ENCODE assay signal across 19 cellular contexts in genomic region chr1:95229042-95229441, GRCh38. TPM values are rescaled to one million over a fixed set of nuclear protein-coding genes. Genes with fewer than 3 reads are reported as not detected.
DNase-seq lines count a peak whose midpoint lies in the region; ATAC-seq, FAIRE-seq and TF ChIP-seq lines count a peak whose summit lies in the region.
"Had no signal": no experiment of that assay in that cellular context is flagged by ENCODE, and none has a peak within 500 bp of the region (broad histone marks: within the 10 kb centered on the region; RNA-seq: fewer than 3 reads in every experiment).

No MANE protein-coding gene starts in this region.

- H3K4me2 ChIP-seq in astrocyte (ENCODE audit: low read length), result no peak overlapping the region

- no peaks in the 10 kb centered on the region for H3K9me3 ChIP-seq in astrocyte (ENCODE audit: insufficient read depth, low read depth, low read length)
- no peaks in the 10 kb centered on the region for H3K9me3 ChIP-seq in suprapubic skin
- H3K9me3 ChIP-seq: Caco-2, HAP-1 had no signal

- H3K4me3 ChIP-seq in astrocyte (ENCODE audit: insufficient read depth, low read depth, low read length) (no peak overlapping the region), dorsolateral prefrontal cortex (peak overlapping the region in 1 of 59 donors; percentile 9), suprapubic skin (no peak overlapping the region)
- H3K4me3 ChIP-seq: HAP-1 had no signal

- TF ChIP-seq CTCF in astrocyte (IDR thresholded peaks at IDR 0.05; ENCODE audit: insufficient read depth, low read depth, low read length) (no peak), dorsolateral prefrontal cortex (IDR thresholded peaks at IDR 0.05 in 54 of 56, conservative IDR thresholded peaks at IDR 0.05 in 2 of 56; ENCODE audit: low read depth in 1 of 56, partially characterized antibody in 56 of 56) (no peak), suprapubic skin (IDR thresholded peaks at IDR 0.05) (no peak), omental fat pad (IDR thresholded peaks at IDR 0.05) (no peak)

- no peak for FAIRE-seq in astrocyte (lab: Jason Lieb, UNC)
- FAIRE-seq: A204.1 had no signal

- 75% methylated on average over 5 of the region's 5 CpGs for WGBS in suprapubic skin

- peaks cover 4% of the 10 kb centered on the region for H3K79me2 ChIP-seq in astrocyte (ENCODE audit: insufficient read depth, low read length)

- no peaks in the 10 kb centered on the region for H3K27me3 Mint-ChIP-seq in astrocyte (ENCODE audit: low read depth, unreplicated experiment)

- H3K4me1 ChIP-seq in astrocyte (ENCODE audit: insufficient read depth, low read length) (peaks cover 8% of the 10 kb centered on the region), suprapubic skin (peaks cover 21% of the 10 kb centered on the region)
- H3K4me1 ChIP-seq: Caco-2 had no signal

- peaks cover 2% of the 10 kb centered on the region for H3K4me1 Mint-ChIP-seq in astrocyte (ENCODE audit: low read depth, unreplicated experiment)

- H2AFZ ChIP-seq in astrocyte (ENCODE audit: low read depth, low read length), result no peak overlapping the region

- ATAC-seq in GM21528 (IDR thresholded peaks at IDR 0.05; ENCODE audit: low FRiP score, unreplicated experiment) (no peak), omental fat pad (ENCODE audit: low FRiP score) (no peak)

- H3K36me3 Mint-ChIP-seq in astrocyte (ENCODE audit: low read depth, unreplicated experiment), result no peaks in the 10 kb centered on the region

- H3K9me3 Mint-ChIP-seq in astrocyte (ENCODE audit: unreplicated experiment), result no peaks in the 10 kb centered on the region
- H3K9me3 Mint-ChIP-seq: CD4-positive, alpha-beta T cell had no signal

- TF ChIP-seq EP300 in suprapubic skin (IDR thresholded peaks at IDR 0.05), result no peak

- no peak overlapping the region for H3K9ac ChIP-seq in astrocyte (ENCODE audit: low read length)

- DNase-seq in EH (ENCODE audit: low read depth) (peak; percentile 10), astrocyte (ENCODE audit: low read depth) (peak; percentile 34), dorsolateral prefrontal cortex (no peak), pons (ENCODE audit: low spot score) (peak; percentile 77), suprapubic skin (ENCODE audit: low spot score in 2 of 2) (no peak), omental fat pad (ENCODE audit: low spot score) (no peak), putamen (ENCODE audit: low spot score) (no peak)
- DNase-seq: Caco-2; CD4-positive, alpha-beta T cell; DMS153; GF-D8; NCI-H1105; NCI-H2081; NCI-H510A; NCI-H774; Right ventricle myocardium superior had no signal

- H3K27me3 ChIP-seq in astrocyte (ENCODE audit: insufficient read depth, low read length) (no peaks in the 10 kb centered on the region), dorsolateral prefrontal cortex (no peaks in the 10 kb centered on the region), suprapubic skin (no peaks in the 10 kb centered on the region)

- intact Hi-C loops in dorsolateral prefrontal cortex (cut with DNase I), result no loop called here

- no peak overlapping the region for H3K4me3 Mint-ChIP-seq in astrocyte (ENCODE audit: unreplicated experiment)
- H3K4me3 Mint-ChIP-seq: CD4-positive, alpha-beta T cell had no signal

- H3K36me3 ChIP-seq in astrocyte (ENCODE audit: insufficient read depth, low read length) (no peaks in the 10 kb centered on the region), suprapubic skin (no peaks in the 10 kb centered on the region)
- H3K36me3 ChIP-seq: HAP-1 had no signal

- H3K27ac Mint-ChIP-seq in astrocyte (ENCODE audit: unreplicated experiment), result no peak overlapping the region
- H3K27ac Mint-ChIP-seq: CD4-positive, alpha-beta T cell had no signal

- no peaks in the 10 kb centered on the region for H4K20me1 ChIP-seq in astrocyte (ENCODE audit: insufficient read depth, low read length)

- H3K27ac ChIP-seq in astrocyte (ENCODE audit: low read depth, low read length) (no peak overlapping the region), dorsolateral prefrontal cortex (peak overlapping the region in 49 of 59 donors; percentile 0 to 95 (median 70)), suprapubic skin (no peak overlapping the region)

- no peak for TF ChIP-seq POLR2A in suprapubic skin (IDR thresholded peaks at IDR 0.05)

RNA-seq across cellular contexts. Expression of gene RWDD3, which starts 5.0 kb away (rescaled TPM):
- 20.0 and 22.2 TPM in 2 replicates for total RNA-seq in astrocyte
- total RNA-seq in dorsolateral prefrontal cortex, result 10 to 100 TPM in 118 of 120 experiments, 1 to 10 TPM in 2; 8.8 to 33.0 (median 17.9) TPM
- 10 to 100 TPM in 2 of 4 donors, 1 to 10 TPM in 2; 6.9 to 12.6 (median 9.4) TPM for total RNA-seq in suprapubic skin
- 10 to 100 TPM in 1 of 4 donors, 1 to 10 TPM in 3; 3.7 to 13.1 (median 5.6) TPM for total RNA-seq in omental fat pad

Comparison
In these comparisons a context has a peak if more than half of its experiments do, and no peak if none do; other contexts are left out.
1. DNase-seq: peak in EH (single experiment), astrocyte (single experiment) and pons (single experiment); none in dorsolateral prefrontal cortex (0 of 10), suprapubic skin (0 of 2), omental fat pad (single experiment) and putamen (single experiment).
2. H3K27ac ChIP-seq: peak in dorsolateral prefrontal cortex (49 of 59); none in astrocyte (single experiment) and suprapubic skin (single experiment).